Comparison of ENCODE assay signal across 6 cellular contexts in genomic region chr7:147564771-147565476, GRCh38.
"Had no signal": no experiment of that assay in that cellular context is flagged by ENCODE, and none has a peak within 500 bp of the region (broad histone marks: within the 10 kb centered on the region; RNA-seq: fewer than 3 reads in every experiment).

No MANE protein-coding gene starts in this region.

- H3K4me3 Mint-ChIP-seq: IgD-negative memory B cell had no signal

- H3K36me3 Mint-ChIP-seq: IgD-negative memory B cell had no signal

- DNase-seq: GOT3, H7, HCEC 1CT, KBM-7 had no signal

- H3K4me1 Mint-ChIP-seq: IgD-negative memory B cell had no signal

- H3K27me3 Mint-ChIP-seq: IgD-negative memory B cell had no signal

- ATAC-seq: HepG2 had no signal
